In the genomic region with DNA sequence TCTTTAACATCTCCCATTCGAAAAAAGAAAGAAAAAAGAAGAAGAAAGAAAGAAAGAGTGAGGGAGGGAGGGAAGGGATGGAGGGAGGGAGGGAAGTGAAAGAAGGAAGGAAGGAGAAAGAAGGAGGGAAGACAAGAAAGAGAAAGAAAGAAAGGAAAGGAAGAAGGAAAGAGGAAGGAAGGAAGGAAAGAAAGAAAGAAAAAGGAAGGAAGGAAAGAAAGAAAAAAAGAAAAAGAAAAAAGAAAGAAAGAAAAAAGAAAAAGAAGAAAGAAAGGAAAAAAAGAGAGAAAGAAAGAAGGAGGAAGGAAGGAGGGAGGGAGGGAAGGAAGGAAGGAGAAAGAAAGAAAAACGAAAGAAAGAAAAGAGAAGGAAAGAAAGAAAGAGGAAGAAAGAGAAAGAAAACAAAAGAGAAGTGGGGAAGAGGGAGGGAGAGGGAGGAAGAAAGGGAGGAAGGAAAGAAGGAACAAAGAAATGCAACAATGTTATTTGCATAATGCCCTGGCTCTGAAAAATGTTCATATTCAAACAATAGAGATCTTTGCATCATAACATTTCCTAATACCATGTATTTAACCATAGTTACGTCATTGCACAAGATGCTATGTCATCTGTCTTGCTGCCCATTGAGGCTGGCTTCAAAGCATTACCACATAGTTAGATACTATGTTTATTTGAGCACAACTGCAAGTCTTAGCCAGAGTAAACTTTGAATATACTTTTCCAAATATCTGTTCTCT, we compare ENCODE assay signal across 1 cellular context.
TF ChIP-seq lines count a peak whose summit lies in the region.

No MANE protein-coding gene starts in this region.

TF ChIP-seq in HepG2, 621 proteins besides CTCF, POLR2A, EP300 and RAD21:
- TF ChIP-seq, protein P1, sequence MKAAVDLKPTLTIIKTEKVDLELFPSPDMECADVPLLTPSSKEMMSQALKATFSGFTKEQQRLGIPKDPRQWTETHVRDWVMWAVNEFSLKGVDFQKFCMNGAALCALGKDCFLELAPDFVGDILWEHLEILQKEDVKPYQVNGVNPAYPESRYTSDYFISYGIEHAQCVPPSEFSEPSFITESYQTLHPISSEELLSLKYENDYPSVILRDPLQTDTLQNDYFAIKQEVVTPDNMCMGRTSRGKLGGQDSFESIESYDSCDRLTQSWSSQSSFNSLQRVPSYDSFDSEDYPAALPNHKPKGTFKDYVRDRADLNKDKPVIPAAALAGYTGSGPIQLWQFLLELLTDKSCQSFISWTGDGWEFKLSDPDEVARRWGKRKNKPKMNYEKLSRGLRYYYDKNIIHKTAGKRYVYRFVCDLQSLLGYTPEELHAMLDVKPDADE (CRISPR knock-in tag; IDR thresholded peaks at IDR 0.05) = no peak
- TF ChIP-seq FOXA1 (IDR thresholded peaks at IDR 0.05) = no peak
- TF ChIP-seq FOXA1 (CRISPR knock-in tag; IDR thresholded peaks at IDR 0.05) = no peak
- TF ChIP-seq TCF7L2 (IDR thresholded peaks at IDR 0.05; ENCODE audit: low read depth, low read length) = no peak
- TF ChIP-seq FOXK2 (IDR thresholded peaks at IDR 0.05) = no peak
- TF ChIP-seq ATF7 (IDR thresholded peaks at IDR 0.05) = peak; percentile 89
- TF ChIP-seq ATF7 (CRISPR knock-in tag; IDR thresholded peaks at IDR 0.05) = no peak
- no peak for TF ChIP-seq NFE2L2 (IDR thresholded peaks at IDR 0.05; ENCODE audit: low read length)
- no peak for TF ChIP-seq KDM1A (CRISPR knock-in tag; IDR thresholded peaks at IDR 0.05)
- no peak for TF ChIP-seq ZNF124 (CRISPR knock-in tag; IDR thresholded peaks at IDR 0.05)
- no peak for TF ChIP-seq AGO1 (IDR thresholded peaks at IDR 0.05; ENCODE audit: low read depth, low read length, poor library complexity, severe bottlenecking)
- TF ChIP-seq PPARG (CRISPR knock-in tag; conservative IDR thresholded peaks at IDR 0.05) = no peak
- TF ChIP-seq ZFP41 (CRISPR knock-in tag; IDR thresholded peaks at IDR 0.05; ENCODE audit: borderline replicate concordance) = no peak
- no peak for TF ChIP-seq SRSF1 (optimal IDR thresholded peaks at IDR 0.05; ENCODE audit: low read depth, low read length)
- TF ChIP-seq CREB1 (IDR thresholded peaks at IDR 0.05) = peak; percentile 43; the same call in 1 of the 2 replicates
- TF ChIP-seq CREB1 (CRISPR knock-in tag; IDR thresholded peaks at IDR 0.05) = no peak
- peak; percentile 42 for TF ChIP-seq HNRNPK (IDR thresholded peaks at IDR 0.05; ENCODE audit: low read depth, low read length, poor library complexity, severe bottlenecking)
- TF ChIP-seq RFX5 (IDR thresholded peaks at IDR 0.05; ENCODE audit: low read depth, low read length) = no peak
- TF ChIP-seq BRCA1 (CRISPR knock-in tag; IDR thresholded peaks at IDR 0.05) = no peak
- no peak for TF ChIP-seq RBAK (CRISPR knock-in tag; IDR thresholded peaks at IDR 0.05)
- TF ChIP-seq XRCC5 (optimal IDR thresholded peaks at IDR 0.05; ENCODE audit: low read length) = no peak
- TF ChIP-seq, protein P2, sequence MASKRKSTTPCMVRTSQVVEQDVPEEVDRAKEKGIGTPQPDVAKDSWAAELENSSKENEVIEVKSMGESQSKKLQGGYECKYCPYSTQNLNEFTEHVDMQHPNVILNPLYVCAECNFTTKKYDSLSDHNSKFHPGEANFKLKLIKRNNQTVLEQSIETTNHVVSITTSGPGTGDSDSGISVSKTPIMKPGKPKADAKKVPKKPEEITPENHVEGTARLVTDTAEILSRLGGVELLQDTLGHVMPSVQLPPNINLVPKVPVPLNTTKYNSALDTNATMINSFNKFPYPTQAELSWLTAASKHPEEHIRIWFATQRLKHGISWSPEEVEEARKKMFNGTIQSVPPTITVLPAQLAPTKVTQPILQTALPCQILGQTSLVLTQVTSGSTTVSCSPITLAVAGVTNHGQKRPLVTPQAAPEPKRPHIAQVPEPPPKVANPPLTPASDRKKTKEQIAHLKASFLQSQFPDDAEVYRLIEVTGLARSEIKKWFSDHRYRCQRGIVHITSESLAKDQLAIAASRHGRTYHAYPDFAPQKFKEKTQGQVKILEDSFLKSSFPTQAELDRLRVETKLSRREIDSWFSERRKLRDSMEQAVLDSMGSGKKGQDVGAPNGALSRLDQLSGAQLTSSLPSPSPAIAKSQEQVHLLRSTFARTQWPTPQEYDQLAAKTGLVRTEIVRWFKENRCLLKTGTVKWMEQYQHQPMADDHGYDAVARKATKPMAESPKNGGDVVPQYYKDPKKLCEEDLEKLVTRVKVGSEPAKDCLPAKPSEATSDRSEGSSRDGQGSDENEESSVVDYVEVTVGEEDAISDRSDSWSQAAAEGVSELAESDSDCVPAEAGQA (IDR thresholded peaks at IDR 0.05; ENCODE audit: low read depth) = no peak
- TF ChIP-seq, protein P2 (CRISPR knock-in tag; IDR thresholded peaks at IDR 0.05; ENCODE audit: borderline replicate concordance) = no peak
- TF ChIP-seq MLLT10 (CRISPR knock-in tag; IDR thresholded peaks at IDR 0.05) = no peak
- no peak for TF ChIP-seq TSC22D2 (CRISPR knock-in tag; IDR thresholded peaks at IDR 0.05; ENCODE audit: borderline replicate concordance)
- TF ChIP-seq ZNF296 (CRISPR knock-in tag; conservative IDR thresholded peaks at IDR 0.05) = no peak
- no peak for TF ChIP-seq HOXA9 (CRISPR knock-in tag; IDR thresholded peaks at IDR 0.05; ENCODE audit: borderline replicate concordance)
- TF ChIP-seq, protein P3, sequence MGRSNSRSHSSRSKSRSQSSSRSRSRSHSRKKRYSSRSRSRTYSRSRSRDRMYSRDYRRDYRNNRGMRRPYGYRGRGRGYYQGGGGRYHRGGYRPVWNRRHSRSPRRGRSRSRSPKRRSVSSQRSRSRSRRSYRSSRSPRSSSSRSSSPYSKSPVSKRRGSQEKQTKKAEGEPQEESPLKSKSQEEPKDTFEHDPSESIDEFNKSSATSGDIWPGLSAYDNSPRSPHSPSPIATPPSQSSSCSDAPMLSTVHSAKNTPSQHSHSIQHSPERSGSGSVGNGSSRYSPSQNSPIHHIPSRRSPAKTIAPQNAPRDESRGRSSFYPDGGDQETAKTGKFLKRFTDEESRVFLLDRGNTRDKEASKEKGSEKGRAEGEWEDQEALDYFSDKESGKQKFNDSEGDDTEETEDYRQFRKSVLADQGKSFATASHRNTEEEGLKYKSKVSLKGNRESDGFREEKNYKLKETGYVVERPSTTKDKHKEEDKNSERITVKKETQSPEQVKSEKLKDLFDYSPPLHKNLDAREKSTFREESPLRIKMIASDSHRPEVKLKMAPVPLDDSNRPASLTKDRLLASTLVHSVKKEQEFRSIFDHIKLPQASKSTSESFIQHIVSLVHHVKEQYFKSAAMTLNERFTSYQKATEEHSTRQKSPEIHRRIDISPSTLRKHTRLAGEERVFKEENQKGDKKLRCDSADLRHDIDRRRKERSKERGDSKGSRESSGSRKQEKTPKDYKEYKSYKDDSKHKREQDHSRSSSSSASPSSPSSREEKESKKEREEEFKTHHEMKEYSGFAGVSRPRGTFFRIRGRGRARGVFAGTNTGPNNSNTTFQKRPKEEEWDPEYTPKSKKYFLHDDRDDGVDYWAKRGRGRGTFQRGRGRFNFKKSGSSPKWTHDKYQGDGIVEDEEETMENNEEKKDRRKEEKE (IDR thresholded peaks at IDR 0.05) = no peak
- TF ChIP-seq NPAS2 (CRISPR knock-in tag; IDR thresholded peaks at IDR 0.05; ENCODE audit: borderline replicate concordance) = no peak
